ENCODE assay signal across 20 cellular contexts in the genomic region with DNA sequence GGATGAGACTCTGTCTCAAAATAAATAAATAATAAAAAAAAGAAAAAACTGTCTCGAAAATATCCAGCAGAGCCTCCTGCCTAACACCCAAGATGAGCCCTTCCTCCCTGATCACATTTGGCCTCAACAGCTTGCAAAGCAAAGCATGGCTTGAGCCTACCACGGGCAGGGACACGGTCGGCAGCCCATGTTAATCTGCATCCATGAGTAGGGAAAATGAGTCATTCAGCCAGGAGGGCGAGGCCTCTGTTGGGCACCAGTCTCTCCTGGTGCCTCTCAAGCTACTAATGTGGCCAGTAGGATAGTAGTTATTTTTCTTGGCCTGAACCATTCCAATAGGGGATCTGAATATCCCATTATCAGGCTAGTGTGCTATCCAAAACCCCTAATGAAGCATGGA. TPM values are rescaled to one million over a fixed set of nuclear protein-coding genes. Genes with fewer than 3 reads are reported as not detected.
DNase-seq lines count a peak whose midpoint lies in the region; ATAC-seq and TF ChIP-seq lines count a peak whose summit lies in the region.
"Had no signal": no experiment of that assay in that cellular context is flagged by ENCODE, and none has a peak within 500 bp of the region (broad histone marks: within the 10 kb centered on the region; RNA-seq: fewer than 3 reads in every experiment).

No MANE protein-coding gene starts in this region.

- ATAC-seq in HCT116 (peak; percentile 36; the same call in 1 of the 2 replicates), GM19467 (IDR thresholded peaks at IDR 0.05; ENCODE audit: unreplicated experiment) (no peak), lower lobe of right lung (no peak)
- ATAC-seq: effector memory CD8-positive, alpha-beta T cell; naive thymus-derived CD8-positive, alpha-beta T cell; right lobe of liver; T-cell had no signal

- no peaks in the 10 kb centered on the region for H4K20me1 ChIP-seq in HCT116 (ENCODE audit: insufficient read depth)

- RAD21 ChIA-PET in HCT116 (lab: Charles Lee; ENCODE audit: low non-redundant PET in 1 of 2, low total read pairs in 2 of 2, uncharacterized antibody in 2 of 2, unreplicated experiment in 2 of 2), result no interaction called here

- H3K79me2 ChIP-seq in HCT116 (ENCODE audit: insufficient read depth, low read length), result no peaks in the 10 kb centered on the region

- H3K4me3 ChIP-seq in HCT116 (replicated peaks in 1 of 2; ENCODE audit: low read depth in 1 of 2, low read length in 2 of 2) (no peak overlapping the region), BE2C (ENCODE audit: low read depth, low read length) (no peak overlapping the region), lower lobe of right lung (no peak overlapping the region)
- H3K4me3 ChIP-seq: ovary, right lobe of liver, SJCRH30, upper lobe of left lung had no signal

- no peaks in the 10 kb centered on the region for H3K9me3 ChIP-seq in HCT116 (ENCODE audit: control insufficient read depth in 1 of 2, insufficient read depth in 1 of 2, low read depth in 1 of 2, low read length in 2 of 2)
- no peaks in the 10 kb centered on the region for H3K9me3 ChIP-seq in BE2C
- H3K9me3 ChIP-seq in lower lobe of right lung, result no peaks in the 10 kb centered on the region
- H3K9me3 ChIP-seq: ovary, right lobe of liver, SJCRH30, upper lobe of left lung had no signal

- intact Hi-C loops in HCT116 (cut with micrococcal nuclease) (loop anchor here (10.0 kb wide), 1 partner anchor 983 kb away; no protein-coding TSS in a partner anchor), lower lobe of right lung (cut with DNase I) (no loop called here)

- H3K4me1 ChIP-seq in HCT116 (ENCODE audit: control insufficient read depth in 1 of 2, insufficient read depth in 2 of 2, low read length in 2 of 2), result no peaks in the 10 kb centered on the region
- H3K4me1 ChIP-seq in BE2C, result no peaks in the 10 kb centered on the region
- H3K4me1 ChIP-seq in lower lobe of right lung, result no peaks in the 10 kb centered on the region
- H3K4me1 ChIP-seq: right lobe of liver, SJCRH30, upper lobe of left lung had no signal

- H2AFZ ChIP-seq in HCT116 (ENCODE audit: low read depth, low read length, poor library complexity, severe bottlenecking), result no peak overlapping the region

- peak; percentile 87 for DNase-seq in DMS53 (lab: John Stamatoyannopoulos, UW)
- no peak for DNase-seq in HCT116 (ENCODE audit: low read depth, low spot score)
- peak; percentile 11 for DNase-seq in astrocyte of the hippocampus (ENCODE audit: low read depth, low spot score)
- peak; percentile 71 for DNase-seq in renal cortical epithelial cell (ENCODE audit: low read depth)
- DNase-seq in BE2C, result no peak
- DNase-seq in lower lobe of right lung, result no peak
- DNase-seq: activated CD4-positive, alpha-beta T cell treated with anti-CD3 and anti-CD28 coated beads for 4 hours; activated naive CD8-positive, alpha-beta T cell treated with anti-CD3 and anti-CD28 coated beads for 36 hours; effector memory CD8-positive, alpha-beta T cell; naive thymus-derived CD8-positive, alpha-beta T cell; NCI-H1092; NCI-H1930; NCI-H226; ovary; right lobe of liver; SJCRH30; stimulated activated CD4-positive, alpha-beta T cell treated with anti-CD3 and anti-CD28 coated beads, Interleukin-15, amount 100 ng/mL, for 24 hours; T-cell; upper lobe of left lung had no signal

- TF ChIP-seq CTCF in HCT116 (IDR thresholded peaks at IDR 0.05 in 2 of 3, conservative IDR thresholded peaks at IDR 0.05 in 1 of 3; ENCODE audit: borderline replicate concordance in 1 of 3, insufficient read depth in 1 of 3, low read depth in 2 of 3, low read length in 2 of 3) (no peak), BE2C (IDR thresholded peaks at IDR 0.05; ENCODE audit: low read depth, low read length) (no peak), lower lobe of right lung (IDR thresholded peaks at IDR 0.05) (no peak)

- POLR2A ChIA-PET in HCT116 (lab: Charles Lee), result no interaction called here

- H3K9me2 ChIP-seq in HCT116 (ENCODE audit: insufficient read depth), result no peaks in the 10 kb centered on the region

- no peak for TF ChIP-seq RAD21 in HCT116 (IDR thresholded peaks at IDR 0.05; ENCODE audit: low read depth)

- no TSS peak for BruUV-seq in HCT116 (replicated peaks; lab: Mats Ljungman, UMichigan)

- CTCF ChIA-PET in HCT116 (lab: Charles Lee), result no interaction called here

- TF ChIP-seq POLR2A in HCT116 (IDR thresholded peaks at IDR 0.05; ENCODE audit: borderline replicate concordance, extremely low read depth, insufficient read depth, insufficient read length), result no peak

- H3K9ac ChIP-seq in HCT116 (ENCODE audit: low read length), result no peak overlapping the region

- H3K27ac ChIP-seq in HCT116 (ENCODE audit: low read depth, low read length), result no peak overlapping the region
- no peak overlapping the region for H3K27ac ChIP-seq in lower lobe of right lung
- H3K27ac ChIP-seq: ovary, right lobe of liver, SJCRH30, upper lobe of left lung had no signal

- H3K4me2 ChIP-seq in HCT116 (ENCODE audit: low read length), result no peak overlapping the region

- H3K27me3 ChIP-seq in HCT116 (ENCODE audit: insufficient read depth, low read length) (no peaks in the 10 kb centered on the region), BE2C (no peaks in the 10 kb centered on the region), lower lobe of right lung (ENCODE audit: low read depth) (no peaks in the 10 kb centered on the region)
- H3K27me3 ChIP-seq: ovary, right lobe of liver, SJCRH30, upper lobe of left lung had no signal

- H3K36me3 ChIP-seq in HCT116 (ENCODE audit: control insufficient read depth in 1 of 2, insufficient read depth in 2 of 2, low read length in 2 of 2) (no peaks in the 10 kb centered on the region), BE2C (no peaks in the 10 kb centered on the region), lower lobe of right lung (no peaks in the 10 kb centered on the region)
- H3K36me3 ChIP-seq: ovary, right lobe of liver, SJCRH30, upper lobe of left lung had no signal

TF ChIP-seq in HCT116, 20 proteins besides CTCF, POLR2A, EP300 and RAD21:
- TF ChIP-seq ZFX (IDR thresholded peaks at IDR 0.05) (no peak), EGR1 (IDR thresholded peaks at IDR 0.05; ENCODE audit: low read depth) (no peak), SP1 (IDR thresholded peaks at IDR 0.05; ENCODE audit: low read depth) (no peak), FOSL1 (IDR thresholded peaks at IDR 0.05; ENCODE audit: low read depth) (no peak), CEBPB (IDR thresholded peaks at IDR 0.05; ENCODE audit: low read depth) (no peak), CBX3 (IDR thresholded peaks at IDR 0.05; ENCODE audit: low read depth) (no peak), ELF1 (IDR thresholded peaks at IDR 0.05; ENCODE audit: borderline replicate concordance, low read depth) (no peak), SIN3A (IDR thresholded peaks at IDR 0.05; ENCODE audit: low read depth) (no peak), JUND (IDR thresholded peaks at IDR 0.05) (no peak), YY1 (IDR thresholded peaks at IDR 0.05; ENCODE audit: extremely low read depth, insufficient replicate concordance, low read depth, low read length) (no peak), TCF7L2 (IDR thresholded peaks at IDR 0.05; ENCODE audit: borderline replicate concordance, extremely low read depth, insufficient read depth, insufficient read length) (no peak), EZH2phosphoT487 (IDR thresholded peaks at IDR 0.05; ENCODE audit: borderline replicate concordance) (no peak), SRF (IDR thresholded peaks at IDR 0.05; ENCODE audit: low read depth) (no peak), POLR2AphosphoS5 (IDR thresholded peaks at IDR 0.05; ENCODE audit: low read depth, low read length) (no peak)
- TF ChIP-seq, protein P1, sequence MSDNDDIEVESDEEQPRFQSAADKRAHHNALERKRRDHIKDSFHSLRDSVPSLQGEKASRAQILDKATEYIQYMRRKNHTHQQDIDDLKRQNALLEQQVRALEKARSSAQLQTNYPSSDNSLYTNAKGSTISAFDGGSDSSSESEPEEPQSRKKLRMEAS (IDR thresholded peaks at IDR 0.05), result no peak

RNA-seq across cellular contexts. Expression of gene SHB, which starts 43.0 kb away (rescaled TPM):
- total RNA-seq in HCT116 (2021; ENCODE audit: unreplicated experiment) (28.7 TPM), renal cortical epithelial cell (36.6 and 37.3 TPM in 2 replicates), lower lobe of right lung (25.3 TPM)
- polyA plus RNA-seq in HCT116 (2012), result 27.3 and 30.7 TPM in 2 replicates
- polyA plus RNA-seq in BE2C (2012; ENCODE audit: insufficient read depth, insufficient read length, low read depth), result 9.1 TPM

Comparison
In these comparisons a context has a peak if more than half of its experiments do, and no peak if none do; other contexts are left out.
1. DNase-seq: peak in DMS53 (single experiment), astrocyte of the hippocampus (single experiment) and renal cortical epithelial cell (single experiment); none in HCT116 (single experiment), BE2C (single experiment) and lower lobe of right lung (single experiment).